Comparison of ENCODE assay signal across 8 cellular contexts in the genomic region with DNA sequence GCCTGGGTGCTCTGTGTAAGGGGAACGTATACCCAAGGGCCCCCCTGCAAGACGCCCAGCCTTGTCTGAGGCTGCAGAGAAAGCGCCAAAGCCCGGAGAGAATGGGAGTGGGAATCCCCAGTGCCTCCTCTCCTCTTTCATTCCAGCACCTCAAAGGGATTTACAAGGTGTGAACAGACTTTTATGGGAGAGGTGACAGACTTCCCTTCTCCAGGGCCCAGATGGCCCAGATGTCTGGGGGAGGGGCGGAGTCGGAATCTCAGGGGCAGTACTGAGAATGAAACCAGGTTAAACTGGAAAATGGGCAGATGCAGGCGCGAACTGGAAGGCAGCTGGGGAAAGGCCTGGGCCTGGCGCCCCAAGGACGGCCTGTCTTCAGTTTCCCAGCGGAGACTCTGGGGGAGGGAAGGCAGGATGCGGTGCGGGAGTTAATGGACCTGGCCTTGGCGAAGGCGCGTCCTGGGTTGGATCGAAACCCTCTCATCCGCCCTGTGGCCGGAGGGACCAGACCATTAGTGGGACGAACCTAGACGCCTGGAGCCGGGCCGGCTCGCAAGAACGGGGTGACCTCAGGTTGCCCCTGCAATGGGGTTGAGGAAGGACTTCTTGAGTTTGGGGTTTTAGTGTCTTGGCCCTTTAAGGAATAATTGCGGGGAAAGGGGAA. TPM values are rescaled to one million over a fixed set of nuclear protein-coding genes. Genes with fewer than 3 reads are reported as not detected.
DNase-seq lines count a peak whose midpoint lies in the region; ATAC-seq, FAIRE-seq and TF ChIP-seq lines count a peak whose summit lies in the region.

No MANE protein-coding gene starts in this region.

- CTCF ChIA-PET in A549 (lab: Yijun Ruan, JAX) = interaction anchor here (0.7 to 5.0 kb wide), 26 partner anchors 10 to 221 kb away, joined by 3 to 127 read pairs (median 5); partner anchors contain the start of genes SH2D3A and VAV1

- peak overlapping the region; percentile 93 for H3K4me3 ChIP-seq in A549
- peak overlapping the region; percentile 54 for H3K4me3 ChIP-seq in HUES64 (ENCODE audit: low read length)
- peak overlapping the region; percentile 43 for H3K4me3 ChIP-seq in retinal pigment epithelial cell (ENCODE audit: low read length)

- POLR2A ChIA-PET in A549 (lab: Yijun Ruan, JAX) = interaction anchor here (1.0 to 2.3 kb wide), 4 partner anchors 13 to 208 kb away, joined by 3 to 10 read pairs (median 5); partner anchors contain the start of genes SH2D3A and TNFSF9

- peak overlapping the region; percentile 97 for H3K27ac Mint-ChIP-seq in glutamatergic neuron (ENCODE audit: unreplicated experiment)

- H3K4me1 Mint-ChIP-seq in activated T-cell treated with anti-CD3 and anti-CD28 coated beads, Interleukin-2, amount 50 U/mL, for 4 hours (ENCODE audit: low read depth) = peaks cover 35% of the 10 kb centered on the region
- H3K4me1 Mint-ChIP-seq in glutamatergic neuron (ENCODE audit: low read depth, unreplicated experiment) = peaks cover 19% of the 10 kb centered on the region

- no peak for FAIRE-seq in A549 (lab: Jason Lieb, UNC)

- H3K9me3 Mint-ChIP-seq in activated T-cell treated with anti-CD3 and anti-CD28 coated beads, Interleukin-2, amount 50 U/mL, for 4 hours = no peaks in the 10 kb centered on the region
- peaks cover 17% of the 10 kb centered on the region for H3K9me3 Mint-ChIP-seq in glutamatergic neuron (ENCODE audit: unreplicated experiment)

- H3K4me3 Mint-ChIP-seq in activated T-cell treated with anti-CD3 and anti-CD28 coated beads, Interleukin-2, amount 50 U/mL, for 4 hours = peak overlapping the region; percentile 97
- H3K4me3 Mint-ChIP-seq in glutamatergic neuron (ENCODE audit: unreplicated experiment) = peak overlapping the region; percentile 88

- H3K9me3 ChIP-seq in A549 = no peaks in the 10 kb centered on the region
- H3K9me3 ChIP-seq in HUES64 (ENCODE audit: insufficient read depth, low read depth, low read length) = no peaks in the 10 kb centered on the region

- no peak for TF ChIP-seq EP300 in A549 (IDR thresholded peaks at IDR 0.05)

- H3K27ac ChIP-seq in A549 (peak overlapping the region; percentile 97 to 98), HUES64 (ENCODE audit: low read depth, low read length) (peak overlapping the region; percentile 74)

- no peak; a peak in 1 of 5 replicates for TF ChIP-seq RAD21 in A549 (conservative IDR thresholded peaks at IDR 0.05 in 1 of 2, IDR thresholded peaks at IDR 0.05 in 1 of 2)

- H3K36me3 ChIP-seq in HUES64 (ENCODE audit: insufficient read depth, low read length) = peaks cover 15% of the 10 kb centered on the region; the same call in 1 of the 2 replicates

- H3K9ac ChIP-seq in HUES64 (ENCODE audit: low read depth, low read length) = peak overlapping the region; percentile 57

- DNase-seq in A549 (ENCODE audit: low read depth in 1 of 2, low spot score in 1 of 2) (no peak), glutamatergic neuron (peak; percentile 64), retinal pigment epithelial cell (ENCODE audit: low read depth) (no peak), DMS79 (lab: John Stamatoyannopoulos, UW) (no peak)
- no peak for DNase-seq in activated T-cell treated with anti-CD3 and anti-CD28 coated beads, Interleukin-2, amount 50 U/mL, for 4 hours

- peak overlapping the region; percentile 99 for H3K4me2 ChIP-seq in A549

- H3K27me3 ChIP-seq in HUES64 (ENCODE audit: insufficient read depth, low read length) = no peaks in the 10 kb centered on the region

- no peaks in the 10 kb centered on the region for H3K27me3 Mint-ChIP-seq in activated T-cell treated with anti-CD3 and anti-CD28 coated beads, Interleukin-2, amount 50 U/mL, for 4 hours (ENCODE audit: low read depth)
- H3K27me3 Mint-ChIP-seq in glutamatergic neuron (ENCODE audit: unreplicated experiment) = peaks cover 12% of the 10 kb centered on the region

- no peak for TF ChIP-seq POLR2A in A549 (IDR thresholded peaks at IDR 0.05; ENCODE audit: low read length)

- ATAC-seq in A549 = peak in 1 of 2 experiments; percentile 2; a peak in 1 of 6 replicates
- no peak for ATAC-seq in activated T-cell treated with anti-CD3 and anti-CD28 coated beads, Interleukin-2, amount 50 U/mL, for 4 hours
- no peak for ATAC-seq in HG02973 (IDR thresholded peaks at IDR 0.05; ENCODE audit: unreplicated experiment)
- ATAC-seq in HG03139 (IDR thresholded peaks at IDR 0.05; ENCODE audit: unreplicated experiment) = no peak

- 5% methylated on average over 15 of the region's 26 CpGs for WGBS in A549 (ENCODE audit: missing lambda C conversion rate)
- 12% methylated on average over 26 of the region's 26 CpGs for whole genome bisulfite sequencing in HUES64

- TF ChIP-seq CTCF in A549 (IDR thresholded peaks at IDR 0.05) = peak; percentile 16
- no peak for TF ChIP-seq CTCF in glutamatergic neuron (IDR thresholded peaks at IDR 0.05; ENCODE audit: partially characterized antibody, unreplicated experiment)
- no peak for TF ChIP-seq CTCF in retinal pigment epithelial cell (conservative IDR thresholded peaks at IDR 0.05; ENCODE audit: low read depth, low read length)

- H3K4me1 ChIP-seq in A549 (peaks cover 43% of the 10 kb centered on the region), HUES64 (ENCODE audit: insufficient read depth, low read length) (peaks cover 40% of the 10 kb centered on the region)

- peaks cover 8% of the 10 kb centered on the region for H3K36me3 Mint-ChIP-seq in activated T-cell treated with anti-CD3 and anti-CD28 coated beads, Interleukin-2, amount 50 U/mL, for 4 hours (ENCODE audit: insufficient read depth)
- no peaks in the 10 kb centered on the region for H3K36me3 Mint-ChIP-seq in glutamatergic neuron (ENCODE audit: unreplicated experiment)

TF ChIP-seq in A549, 52 proteins besides CTCF, POLR2A, EP300 and RAD21:
- TF ChIP-seq GATA3 (IDR thresholded peaks at IDR 0.05; ENCODE audit: borderline replicate concordance) (no peak), HOXB13 (CRISPR knock-in tag; IDR thresholded peaks at IDR 0.05; ENCODE audit: low read depth) (peak; percentile 40; the same call in 1 of the 2 replicates), ZSCAN20 (CRISPR knock-in tag; IDR thresholded peaks at IDR 0.05) (no peak)

RNA-seq across cellular contexts. Expression of gene TRIP10, which starts 0.6 kb away (rescaled TPM):
- polyA plus RNA-seq in A549 (2011; rRNA removed) (30.7 and 39.2 TPM in 2 replicates), A549 (2017; fragmentation: RNase III; extraction: RNeasy Plus Mini Kit Qiagen cat#74134 plus additional on column Dnase treatment) (52.8 to 61.0 TPM (median 60.9 TPM) in 3 replicates)
- 50.2 and 50.3 TPM in 2 replicates for polyA plus RNA-seq in A549 (2012; cell fraction: cytosol; rRNA removed)
- 84.6 and 89.9 TPM in 2 replicates for polyA plus RNA-seq in A549 (2012; cell fraction: nucleus; rRNA removed)
- polyA minus RNA-seq in A549 (2011; rRNA and poly(A)+ RNA removed) = 22.6 and 24.5 TPM in 2 replicates
- 51.4 TPM for polyA plus RNA-seq in HUES64 (2013, experiment 1 of 2)
- 55.0 TPM for polyA plus RNA-seq in HUES64 (2013, experiment 2 of 2)
- total RNA-seq in activated T-cell treated with anti-CD3 and anti-CD28 coated beads, Interleukin-2, amount 50 U/mL, for 4 hours = 10 to 100 TPM; 31.8 to 40.2 (median 37.4) TPM
- 16.7 TPM for total RNA-seq in glutamatergic neuron (ENCODE audit: unreplicated experiment)

RNA-seq across cellular contexts. Expression of gene GPR108, which starts 1.5 kb away (rescaled TPM):
- polyA plus RNA-seq in A549 (2011; rRNA removed) = 50.2 and 69.4 TPM in 2 replicates
- 41.9 and 44.2 TPM in 2 replicates for polyA plus RNA-seq in A549 (2012; cell fraction: cytosol; rRNA removed)
- polyA plus RNA-seq in A549 (2012; cell fraction: nucleus; rRNA removed) = 87.5 and 87.8 TPM in 2 replicates
- polyA plus RNA-seq in A549 (2017; fragmentation: RNase III; extraction: RNeasy Plus Mini Kit Qiagen cat#74134 plus additional on column Dnase treatment) = 35.4 to 42.1 TPM (median 36.4 TPM) in 3 replicates
- 66.1 and 88.8 TPM in 2 replicates for polyA minus RNA-seq in A549 (2011; rRNA and poly(A)+ RNA removed)
- 22.0 TPM for polyA plus RNA-seq in HUES64 (2013, experiment 1 of 2)
- polyA plus RNA-seq in HUES64 (2013, experiment 2 of 2) = 17.8 TPM
- 10 to 100 TPM; 60.4 to 86.3 (median 78.6) TPM for total RNA-seq in activated T-cell treated with anti-CD3 and anti-CD28 coated beads, Interleukin-2, amount 50 U/mL, for 4 hours
- total RNA-seq in glutamatergic neuron (ENCODE audit: unreplicated experiment) = 44.2 TPM

RNA-seq across cellular contexts. Expression of gene C3, which starts 18.4 kb away (rescaled TPM):
- 45.4 and 93.9 TPM in 2 replicates for polyA plus RNA-seq in A549 (2011; rRNA removed)
- 12.9 and 13.5 TPM in 2 replicates for polyA plus RNA-seq in A549 (2012; cell fraction: cytosol; rRNA removed)
- polyA plus RNA-seq in A549 (2012; cell fraction: nucleus; rRNA removed) = 38.8 and 39.7 TPM in 2 replicates
- polyA plus RNA-seq in A549 (2017; fragmentation: RNase III; extraction: RNeasy Plus Mini Kit Qiagen cat#74134 plus additional on column Dnase treatment) = 70.9 to 87.8 TPM (median 81.1 TPM) in 3 replicates
- 132 and 172 TPM in 2 replicates for polyA minus RNA-seq in A549 (2011; rRNA and poly(A)+ RNA removed)
- 1.3 TPM for polyA plus RNA-seq in HUES64 (2013, experiment 1 of 2)
- polyA plus RNA-seq in HUES64 (2013, experiment 2 of 2) = 1.6 TPM
- total RNA-seq in activated T-cell treated with anti-CD3 and anti-CD28 coated beads, Interleukin-2, amount 50 U/mL, for 4 hours = 1 to 10 TPM; 6.5 to 7.4 (median 6.7) TPM
- 0.69 TPM for total RNA-seq in glutamatergic neuron (ENCODE audit: unreplicated experiment)

RNA-seq across cellular contexts. Expression of gene SH2D3A, which starts 28.4 kb away (rescaled TPM):
- polyA plus RNA-seq in A549 (2011; rRNA removed) (6.5 and 6.7 TPM in 2 replicates), A549 (2017; fragmentation: RNase III; extraction: RNeasy Plus Mini Kit Qiagen cat#74134 plus additional on column Dnase treatment) (9.3 to 11.4 TPM (median 10.0 TPM) in 3 replicates)
- polyA plus RNA-seq in A549 (2012; cell fraction: cytosol; rRNA removed) = 12.1 and 15.6 TPM in 2 replicates
- 31.6 and 41.7 TPM in 2 replicates for polyA plus RNA-seq in A549 (2012; cell fraction: nucleus; rRNA removed)
- 7.8 and 8.7 TPM in 2 replicates for polyA minus RNA-seq in A549 (2011; rRNA and poly(A)+ RNA removed)
- polyA plus RNA-seq in HUES64 (2013, experiment 1 of 2) = 7.2 TPM
- 6.7 TPM for polyA plus RNA-seq in HUES64 (2013, experiment 2 of 2)
- total RNA-seq in activated T-cell treated with anti-CD3 and anti-CD28 coated beads, Interleukin-2, amount 50 U/mL, for 4 hours = 10 to 100 TPM; 24.6 to 27.8 (median 27.4) TPM
- total RNA-seq in glutamatergic neuron (ENCODE audit: unreplicated experiment) = 0.32 TPM

RNA-seq across cellular contexts. Expression of gene VAV1, which starts 33.6 kb away (rescaled TPM):
- polyA plus RNA-seq in A549 (2011; rRNA removed) (5.6 and 6.7 TPM in 2 replicates), A549 (2017; fragmentation: RNase III; extraction: RNeasy Plus Mini Kit Qiagen cat#74134 plus additional on column Dnase treatment) (7.5 to 9.5 TPM (median 8.5 TPM) in 3 replicates)
- polyA plus RNA-seq in A549 (2012; cell fraction: cytosol; rRNA removed) = 4.7 and 5.4 TPM in 2 replicates
- 4.2 and 5.6 TPM in 2 replicates for polyA plus RNA-seq in A549 (2012; cell fraction: nucleus; rRNA removed)
- 9.2 and 10.9 TPM in 2 replicates for polyA minus RNA-seq in A549 (2011; rRNA and poly(A)+ RNA removed)
- polyA plus RNA-seq in HUES64 (2013, experiment 1 of 2) = 0.10 TPM
- polyA plus RNA-seq in HUES64 (2013, experiment 2 of 2) = 0.13 TPM
- total RNA-seq in activated T-cell treated with anti-CD3 and anti-CD28 coated beads, Interleukin-2, amount 50 U/mL, for 4 hours = 10 to 100 TPM; 65.7 to 75.6 (median 70.7) TPM
- not detected for total RNA-seq in glutamatergic neuron (ENCODE audit: unreplicated experiment)

Comparison
In these comparisons a context has a peak if more than half of its experiments do, and no peak if none do; other contexts are left out.
1. H3K4me3 ChIP-seq: peak in every context shown above with its lines; median percentile 93 in A549; 54 in HUES64; 43 in retinal pigment epithelial cell.